ENCODE assay signal across 15 cellular contexts in genomic region chr2:3422161-3422767, GRCh38. TPM values are rescaled to one million over a fixed set of nuclear protein-coding genes. Genes with fewer than 3 reads are reported as not detected.
DNase-seq lines count a peak whose midpoint lies in the region; ATAC-seq and TF ChIP-seq lines count a peak whose summit lies in the region.
"Had no signal": no experiment of that assay in that cellular context is flagged by ENCODE, and none has a peak within 500 bp of the region (broad histone marks: within the 10 kb centered on the region; RNA-seq: fewer than 3 reads in every experiment).

No MANE protein-coding gene starts in this region.

- intact Hi-C loops in esophagus muscularis mucosa (cut with DNase I), result loop anchor here (5.0 kb wide), 2 partner anchors 40 to 230 kb away; no protein-coding TSS in a partner anchor

- no peak for TF ChIP-seq EP300 in esophagus muscularis mucosa (IDR thresholded peaks at IDR 0.05)

- H3K27me3 ChIP-seq in esophagus muscularis mucosa, result no peaks in the 10 kb centered on the region

- H3K36me3 ChIP-seq in esophagus muscularis mucosa, result peaks cover 36 to 79% (median 61%) of the 10 kb centered on the region in 4 donors

- peaks cover 61% of the 10 kb centered on the region for H3K36me3 Mint-ChIP-seq in stimulated activated memory B cell treated with anti-CD40 and anti-IgM and Interleukin-4, amounts not matched to agents 10 μg/mL and 1 μg/mL and 100 μg/mL, for 72 hours

- no peak for TF ChIP-seq CTCF in NB4 (IDR thresholded peaks at IDR 0.05; ENCODE audit: low read depth, low read length)
- TF ChIP-seq CTCF in esophagus muscularis mucosa (IDR thresholded peaks at IDR 0.05), result no peak

- H3K27me3 Mint-ChIP-seq in stimulated activated memory B cell treated with anti-CD40 and anti-IgM and Interleukin-4, amounts not matched to agents 10 μg/mL and 1 μg/mL and 100 μg/mL, for 72 hours, result no peaks in the 10 kb centered on the region
- H3K27me3 Mint-ChIP-seq: activated CD8-positive, alpha-beta memory T cell treated with anti-CD3 and anti-CD28 coated beads, Interleukin-2, amount 10 ng/mL, durations not matched to agents 7 days and 5 days; activated naive CD8-positive, alpha-beta T cell treated with anti-CD3 and anti-CD28 coated beads, Interleukin-2, amount 10 ng/mL, durations not matched to agents 7 days and 5 days; type B pancreatic cell had no signal

- H3K27ac Mint-ChIP-seq in stimulated activated memory B cell treated with anti-CD40 and anti-IgM and Interleukin-4, amounts not matched to agents 10 μg/mL and 1 μg/mL and 100 μg/mL, for 72 hours, result peak overlapping the region; percentile 79
- H3K27ac Mint-ChIP-seq: activated CD8-positive, alpha-beta memory T cell treated with anti-CD3 and anti-CD28 coated beads, Interleukin-2, amount 10 ng/mL, durations not matched to agents 7 days and 5 days; activated naive CD8-positive, alpha-beta T cell treated with anti-CD3 and anti-CD28 coated beads, Interleukin-2, amount 10 ng/mL, durations not matched to agents 7 days and 5 days; type B pancreatic cell had no signal

- H3K9me3 Mint-ChIP-seq in stimulated activated memory B cell treated with anti-CD40 and anti-IgM and Interleukin-4, amounts not matched to agents 10 μg/mL and 1 μg/mL and 100 μg/mL, for 72 hours, result no peaks in the 10 kb centered on the region
- H3K9me3 Mint-ChIP-seq: activated naive CD8-positive, alpha-beta T cell treated with anti-CD3 and anti-CD28 coated beads, Interleukin-2, amount 10 ng/mL, durations not matched to agents 7 days and 5 days; type B pancreatic cell had no signal

- H3K4me1 Mint-ChIP-seq in stimulated activated memory B cell treated with anti-CD40 and anti-IgM and Interleukin-4, amounts not matched to agents 10 μg/mL and 1 μg/mL and 100 μg/mL, for 72 hours, result peaks cover 20% of the 10 kb centered on the region

- peak; percentile 36 for DNase-seq in NCI-H82 (lab: John Stamatoyannopoulos, UW)
- DNase-seq in NCI-H82 treated with DMSO at 0.1 percent for 48 hours (lab: John Stamatoyannopoulos, UW; ENCODE audit: unreplicated experiment), result no peak
- DNase-seq in NB4 (ENCODE audit: low read depth), result peak; percentile 24
- no peak for DNase-seq in NCI-H146 treated with DMSO at 0.1 percent for 48 hours (lab: John Stamatoyannopoulos, UW; ENCODE audit: unreplicated experiment)
- no peak for DNase-seq in esophagus muscularis mucosa (ENCODE audit: extremely low spot score)
- no peak for DNase-seq in NCI-H774 (lab: John Stamatoyannopoulos, UW)
- DNase-seq: activated CD8-positive, alpha-beta memory T cell treated with anti-CD3 and anti-CD28 coated beads, Interleukin-2, amount 10 ng/mL, durations not matched to agents 7 days and 5 days; activated naive CD8-positive, alpha-beta T cell treated with anti-CD3 and anti-CD28 coated beads, Interleukin-2, amount 10 ng/mL, durations not matched to agents 7 days and 5 days; COR-L47; lower lobe of right lung; NCI-H69 had no signal

- TF ChIP-seq POLR2A in NB4 (IDR thresholded peaks at IDR 0.05; ENCODE audit: extremely low read depth, insufficient read length) (no peak), esophagus muscularis mucosa (IDR thresholded peaks at IDR 0.05; ENCODE audit: low read depth) (no peak)

- no peaks in the 10 kb centered on the region for H3K9me3 ChIP-seq in esophagus muscularis mucosa
- H3K9me3 ChIP-seq: lower lobe of right lung had no signal

- WGBS in esophagus muscularis mucosa, result 90% methylated on average over 16 of the region's 16 CpGs

- H3K4me3 ChIP-seq in NB4 (ENCODE audit: low read depth, low read length) (no peak overlapping the region), esophagus muscularis mucosa (no peak overlapping the region)
- H3K4me3 ChIP-seq: lower lobe of right lung had no signal

- peak overlapping the region; percentile 16 for H3K4me3 Mint-ChIP-seq in stimulated activated memory B cell treated with anti-CD40 and anti-IgM and Interleukin-4, amounts not matched to agents 10 μg/mL and 1 μg/mL and 100 μg/mL, for 72 hours
- H3K4me3 Mint-ChIP-seq: activated CD8-positive, alpha-beta memory T cell treated with anti-CD3 and anti-CD28 coated beads, Interleukin-2, amount 10 ng/mL, durations not matched to agents 7 days and 5 days; activated naive CD8-positive, alpha-beta T cell treated with anti-CD3 and anti-CD28 coated beads, Interleukin-2, amount 10 ng/mL, durations not matched to agents 7 days and 5 days; type B pancreatic cell had no signal

- H3K4me1 ChIP-seq in esophagus muscularis mucosa, result peaks cover 0 to 26% (median 22%) of the 10 kb centered on the region in 4 donors
- H3K4me1 ChIP-seq: lower lobe of right lung had no signal

- ATAC-seq in HG02623 (IDR thresholded peaks at IDR 0.05; ENCODE audit: unreplicated experiment), result peak; percentile 51
- peak; percentile 65 for ATAC-seq in stimulated activated memory B cell treated with anti-CD40 and anti-IgM and Interleukin-4, amounts not matched to agents 10 μg/mL and 1 μg/mL and 100 μg/mL, for 72 hours
- ATAC-seq: activated CD8-positive, alpha-beta memory T cell treated with anti-CD3 and anti-CD28 coated beads, Interleukin-2, amount 10 ng/mL, durations not matched to agents 7 days and 5 days; esophagus mucosa; lower lobe of right lung had no signal

- no peak overlapping the region for H3K27ac ChIP-seq in esophagus muscularis mucosa (replicated peaks in 1 of 4)
- H3K27ac ChIP-seq: lower lobe of right lung had no signal

RNA-seq across cellular contexts. Expression of gene TRAPPC12, which starts 42.8 kb away (rescaled TPM):
- total RNA-seq in esophagus muscularis mucosa, result 10 to 100 TPM; 65.6 to 89.3 (median 72.6) TPM

RNA-seq across cellular contexts. Expression of gene EIPR1, which starts 44.6 kb away (rescaled TPM):
- 10 to 100 TPM; 13.8 to 19.0 (median 15.3) TPM for total RNA-seq in esophagus muscularis mucosa

Comparison
In these comparisons a context has a peak if more than half of its experiments do, and no peak if none do; other contexts are left out.
1. DNase-seq: peak in NCI-H82 (single experiment) and NB4 (single experiment); none in NCI-H82 treated with DMSO at 0.1 percent for 48 hours (single experiment), NCI-H146 treated with DMSO at 0.1 percent for 48 hours (single experiment), esophagus muscularis mucosa (single experiment) and NCI-H774 (single experiment).